Comparison of ENCODE assay signal across 1 cellular context in the genomic region with DNA sequence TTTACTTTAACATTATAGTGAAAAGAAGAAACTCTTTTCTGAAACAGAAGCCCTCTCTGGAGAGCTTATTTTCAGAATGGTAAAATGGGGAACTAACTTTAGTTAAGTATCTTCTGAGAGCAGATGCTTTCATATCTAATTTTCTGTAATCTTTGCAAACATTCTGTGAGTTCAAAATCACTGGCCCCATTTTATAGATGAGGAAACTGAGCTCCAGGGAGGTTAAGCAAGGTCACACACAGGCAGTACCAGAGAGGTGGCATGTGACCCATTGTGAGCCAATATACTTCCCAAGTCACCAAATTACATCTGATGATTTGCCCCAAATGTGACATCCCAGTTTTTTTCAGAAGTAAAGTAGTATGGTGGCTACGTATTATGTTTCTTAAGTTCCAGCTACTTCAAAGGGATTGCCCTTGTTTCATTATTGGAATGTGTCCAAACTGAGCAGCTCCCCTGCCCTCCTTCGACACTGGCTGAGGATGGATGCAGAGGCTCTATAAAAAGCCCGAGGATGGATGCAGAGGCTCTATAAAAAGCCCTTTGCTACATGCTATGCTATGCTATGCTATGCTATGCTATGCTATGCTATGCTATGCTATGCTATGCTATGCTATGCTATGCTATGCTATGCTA.
A peak's percentile ranks its signal among the peaks of the same experiment; 100 is the strongest.
TF ChIP-seq lines count a peak whose summit lies in the region.

No MANE protein-coding gene starts in this region.

TF ChIP-seq in K562, 482 proteins besides CTCF, POLR2A, EP300 and RAD21 (continued from another document and continues in another):
- TF ChIP-seq CBFA2T2 (conservative IDR thresholded peaks at IDR 0.05) (0 out of 2 replicates have a peak, but pooled peaks have one; percentile 29), BRCA1 (IDR thresholded peaks at IDR 0.05) (no peak), BRCA1 (CRISPR knock-in tag; IDR thresholded peaks at IDR 0.05) (no peak), NFATC3 (IDR thresholded peaks at IDR 0.05) (no peak), ZNF354B (CRISPR knock-in tag; IDR thresholded peaks at IDR 0.05) (no peak), SMARCC2 (IDR thresholded peaks at IDR 0.05; ENCODE audit: low read depth) (no peak), TOE1 (IDR thresholded peaks at IDR 0.05; ENCODE audit: borderline replicate concordance) (no peak), TOE1 (CRISPR knock-in tag; IDR thresholded peaks at IDR 0.05; ENCODE audit: borderline replicate concordance, low read depth) (no peak), ZNF644 (tag; IDR thresholded peaks at IDR 0.05; ENCODE audit: low read depth) (no peak), ZSCAN32 (CRISPR knock-in tag; IDR thresholded peaks at IDR 0.05) (no peak), CBX3 (IDR thresholded peaks at IDR 0.05; ENCODE audit: borderline replicate concordance in 1 of 2, low read length in 2 of 2) (peak in 1 of 2 experiments; percentile 70; a peak in 1 of 3 replicates), SAFB (IDR thresholded peaks at IDR 0.05; ENCODE audit: borderline replicate concordance, low read depth, low read length) (no peak), ZNF445 (CRISPR knock-in tag; IDR thresholded peaks at IDR 0.05; ENCODE audit: low read depth) (no peak), NCOA4 (IDR thresholded peaks at IDR 0.05; ENCODE audit: partially characterized antibody) (peak; percentile 65), TGIF2 (CRISPR knock-in tag; IDR thresholded peaks at IDR 0.05) (no peak), STAT5B (CRISPR knock-in tag; IDR thresholded peaks at IDR 0.05) (no peak), HIVEP1 (CRISPR knock-in tag; IDR thresholded peaks at IDR 0.05) (no peak), CREM (IDR thresholded peaks at IDR 0.05; ENCODE audit: low read depth) (no peak), MCM5 (IDR thresholded peaks at IDR 0.05; ENCODE audit: low read depth) (no peak), NFYB (IDR thresholded peaks at IDR 0.05; ENCODE audit: extremely low read depth, insufficient read length) (no peak), SMC3 (conservative IDR thresholded peaks at IDR 0.05; ENCODE audit: insufficient read depth, low read depth, low read length) (no peak), SMARCB1 (IDR thresholded peaks at IDR 0.05; ENCODE audit: insufficient read length, low read depth) (no peak), NFIX (CRISPR knock-in tag; IDR thresholded peaks at IDR 0.05; ENCODE audit: low read depth) (no peak), NRF1 (conservative IDR thresholded peaks at IDR 0.05 in 1 of 2, IDR thresholded peaks at IDR 0.05 in 1 of 2) (no peak), DNMT1 (IDR thresholded peaks at IDR 0.05) (no peak), IRF2 (CRISPR knock-in tag; IDR thresholded peaks at IDR 0.05) (no peak), SREBF1 (IDR thresholded peaks at IDR 0.05; ENCODE audit: borderline replicate concordance, low read depth, low read length) (no peak), KAT7 (CRISPR knock-in tag; IDR thresholded peaks at IDR 0.05; ENCODE audit: borderline replicate concordance) (no peak; the same call in 1 of the 2 replicates), ZNF79 (CRISPR knock-in tag; IDR thresholded peaks at IDR 0.05; ENCODE audit: low read depth) (no peak), KLF10 (CRISPR knock-in tag; IDR thresholded peaks at IDR 0.05) (no peak), SNRNP70 (optimal IDR thresholded peaks at IDR 0.05; ENCODE audit: low read depth, low read length) (no peak), GATA2 (CRISPR knock-in tag; IDR thresholded peaks at IDR 0.05) (peak; percentile 80), TAL1 (IDR thresholded peaks at IDR 0.05) (peak; percentile 78), SMAD1 (IDR thresholded peaks at IDR 0.05; ENCODE audit: low read depth, low read length, partially characterized antibody) (no peak), SRF (CRISPR knock-in tag; IDR thresholded peaks at IDR 0.05) (no peak), ZNF174 (CRISPR knock-in tag; IDR thresholded peaks at IDR 0.05) (no peak), MBD2 (IDR thresholded peaks at IDR 0.05; ENCODE audit: borderline replicate concordance, low read depth) (no peak), PURB (CRISPR knock-in tag; IDR thresholded peaks at IDR 0.05; ENCODE audit: low read depth) (no peak), NFE2L1 (tag; IDR thresholded peaks at IDR 0.05; ENCODE audit: borderline replicate concordance, low read depth) (no peak), MYBL2 (IDR thresholded peaks at IDR 0.05; ENCODE audit: low read depth) (no peak), MYBL2 (CRISPR knock-in tag; IDR thresholded peaks at IDR 0.05; ENCODE audit: borderline replicate concordance) (no peak), MCM3 (IDR thresholded peaks at IDR 0.05) (no peak), EWSR1 (IDR thresholded peaks at IDR 0.05; ENCODE audit: borderline replicate concordance, low read depth, partially characterized antibody) (no peak), ETV6 (IDR thresholded peaks at IDR 0.05; ENCODE audit: borderline replicate concordance in 1 of 2, low read depth in 2 of 2, low read length in 1 of 2) (no peak), ETV6 (CRISPR knock-in tag; IDR thresholded peaks at IDR 0.05; ENCODE audit: borderline replicate concordance) (no peak), CCAR2 (IDR thresholded peaks at IDR 0.05; ENCODE audit: low read depth, low read length) (no peak), FOSL1 (tag; conservative IDR thresholded peaks at IDR 0.05) (no peak), PHB2 (IDR thresholded peaks at IDR 0.05; ENCODE audit: low read depth) (peak; percentile 23; the same call in 1 of the 2 replicates), FOXA1 (IDR thresholded peaks at IDR 0.05; ENCODE audit: borderline replicate concordance) (no peak), ERF (CRISPR knock-in tag; IDR thresholded peaks at IDR 0.05) (no peak), RFX1 (IDR thresholded peaks at IDR 0.05) (no peak), NR1H2 (CRISPR knock-in tag; IDR thresholded peaks at IDR 0.05) (no peak), ZNF197 (CRISPR knock-in tag; IDR thresholded peaks at IDR 0.05; ENCODE audit: low read depth) (no peak), KHSRP (IDR thresholded peaks at IDR 0.05) (no peak), THRAP3 (IDR thresholded peaks at IDR 0.05; ENCODE audit: borderline replicate concordance) (no peak), SETDB1 (IDR thresholded peaks at IDR 0.05; ENCODE audit: low read length) (no peak)
- TF ChIP-seq, protein P1, sequence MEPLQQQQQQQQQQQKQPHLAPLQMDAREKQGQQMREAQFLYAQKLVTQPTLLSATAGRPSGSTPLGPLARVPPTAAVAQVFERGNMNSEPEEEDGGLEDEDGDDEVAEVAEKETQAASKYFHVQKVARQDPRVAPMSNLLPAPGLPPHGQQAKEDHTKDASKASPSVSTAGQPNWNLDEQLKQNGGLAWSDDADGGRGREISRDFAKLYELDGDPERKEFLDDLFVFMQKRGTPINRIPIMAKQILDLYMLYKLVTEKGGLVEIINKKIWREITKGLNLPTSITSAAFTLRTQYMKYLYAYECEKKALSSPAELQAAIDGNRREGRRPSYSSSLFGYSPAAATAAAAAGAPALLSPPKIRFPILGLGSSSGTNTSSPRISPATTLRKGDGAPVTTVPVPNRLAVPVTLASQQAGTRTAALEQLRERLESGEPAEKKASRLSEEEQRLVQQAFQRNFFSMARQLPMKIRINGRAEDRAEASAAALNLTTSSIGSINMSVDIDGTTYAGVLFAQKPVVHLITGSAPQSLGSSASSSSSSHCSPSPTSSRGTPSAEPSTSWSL (CRISPR knock-in tag; IDR thresholded peaks at IDR 0.05; ENCODE audit: borderline replicate concordance): no peak
- TF ChIP-seq, protein P2, sequence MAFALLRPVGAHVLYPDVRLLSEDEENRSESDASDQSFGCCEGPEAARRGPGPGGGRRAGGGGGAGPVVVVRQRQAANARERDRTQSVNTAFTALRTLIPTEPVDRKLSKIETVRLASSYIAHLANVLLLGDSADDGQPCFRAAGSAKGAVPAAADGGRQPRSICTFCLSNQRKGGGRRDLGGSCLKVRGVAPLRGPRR (CRISPR knock-in tag; IDR thresholded peaks at IDR 0.05): no peak
- TF ChIP-seq, protein P3, sequence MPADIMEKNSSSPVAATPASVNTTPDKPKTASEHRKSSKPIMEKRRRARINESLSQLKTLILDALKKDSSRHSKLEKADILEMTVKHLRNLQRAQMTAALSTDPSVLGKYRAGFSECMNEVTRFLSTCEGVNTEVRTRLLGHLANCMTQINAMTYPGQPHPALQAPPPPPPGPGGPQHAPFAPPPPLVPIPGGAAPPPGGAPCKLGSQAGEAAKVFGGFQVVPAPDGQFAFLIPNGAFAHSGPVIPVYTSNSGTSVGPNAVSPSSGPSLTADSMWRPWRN (IDR thresholded peaks at IDR 0.05; ENCODE audit: low read depth): no peak
- TF ChIP-seq, protein P4, sequence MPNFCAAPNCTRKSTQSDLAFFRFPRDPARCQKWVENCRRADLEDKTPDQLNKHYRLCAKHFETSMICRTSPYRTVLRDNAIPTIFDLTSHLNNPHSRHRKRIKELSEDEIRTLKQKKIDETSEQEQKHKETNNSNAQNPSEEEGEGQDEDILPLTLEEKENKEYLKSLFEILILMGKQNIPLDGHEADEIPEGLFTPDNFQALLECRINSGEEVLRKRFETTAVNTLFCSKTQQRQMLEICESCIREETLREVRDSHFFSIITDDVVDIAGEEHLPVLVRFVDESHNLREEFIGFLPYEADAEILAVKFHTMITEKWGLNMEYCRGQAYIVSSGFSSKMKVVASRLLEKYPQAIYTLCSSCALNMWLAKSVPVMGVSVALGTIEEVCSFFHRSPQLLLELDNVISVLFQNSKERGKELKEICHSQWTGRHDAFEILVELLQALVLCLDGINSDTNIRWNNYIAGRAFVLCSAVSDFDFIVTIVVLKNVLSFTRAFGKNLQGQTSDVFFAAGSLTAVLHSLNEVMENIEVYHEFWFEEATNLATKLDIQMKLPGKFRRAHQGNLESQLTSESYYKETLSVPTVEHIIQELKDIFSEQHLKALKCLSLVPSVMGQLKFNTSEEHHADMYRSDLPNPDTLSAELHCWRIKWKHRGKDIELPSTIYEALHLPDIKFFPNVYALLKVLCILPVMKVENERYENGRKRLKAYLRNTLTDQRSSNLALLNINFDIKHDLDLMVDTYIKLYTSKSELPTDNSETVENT (CRISPR knock-in tag; IDR thresholded peaks at IDR 0.05): no peak
- TF ChIP-seq, protein P5, sequence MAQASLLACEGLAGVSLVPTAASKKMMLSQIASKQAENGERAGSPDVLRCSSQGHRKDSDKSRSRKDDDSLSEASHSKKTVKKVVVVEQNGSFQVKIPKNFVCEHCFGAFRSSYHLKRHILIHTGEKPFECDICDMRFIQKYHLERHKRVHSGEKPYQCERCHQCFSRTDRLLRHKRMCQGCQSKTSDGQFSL (CRISPR knock-in tag; IDR thresholded peaks at IDR 0.05): no peak
- TF ChIP-seq, protein P5 (tag; IDR thresholded peaks at IDR 0.05): no peak
- TF ChIP-seq, protein P6, sequence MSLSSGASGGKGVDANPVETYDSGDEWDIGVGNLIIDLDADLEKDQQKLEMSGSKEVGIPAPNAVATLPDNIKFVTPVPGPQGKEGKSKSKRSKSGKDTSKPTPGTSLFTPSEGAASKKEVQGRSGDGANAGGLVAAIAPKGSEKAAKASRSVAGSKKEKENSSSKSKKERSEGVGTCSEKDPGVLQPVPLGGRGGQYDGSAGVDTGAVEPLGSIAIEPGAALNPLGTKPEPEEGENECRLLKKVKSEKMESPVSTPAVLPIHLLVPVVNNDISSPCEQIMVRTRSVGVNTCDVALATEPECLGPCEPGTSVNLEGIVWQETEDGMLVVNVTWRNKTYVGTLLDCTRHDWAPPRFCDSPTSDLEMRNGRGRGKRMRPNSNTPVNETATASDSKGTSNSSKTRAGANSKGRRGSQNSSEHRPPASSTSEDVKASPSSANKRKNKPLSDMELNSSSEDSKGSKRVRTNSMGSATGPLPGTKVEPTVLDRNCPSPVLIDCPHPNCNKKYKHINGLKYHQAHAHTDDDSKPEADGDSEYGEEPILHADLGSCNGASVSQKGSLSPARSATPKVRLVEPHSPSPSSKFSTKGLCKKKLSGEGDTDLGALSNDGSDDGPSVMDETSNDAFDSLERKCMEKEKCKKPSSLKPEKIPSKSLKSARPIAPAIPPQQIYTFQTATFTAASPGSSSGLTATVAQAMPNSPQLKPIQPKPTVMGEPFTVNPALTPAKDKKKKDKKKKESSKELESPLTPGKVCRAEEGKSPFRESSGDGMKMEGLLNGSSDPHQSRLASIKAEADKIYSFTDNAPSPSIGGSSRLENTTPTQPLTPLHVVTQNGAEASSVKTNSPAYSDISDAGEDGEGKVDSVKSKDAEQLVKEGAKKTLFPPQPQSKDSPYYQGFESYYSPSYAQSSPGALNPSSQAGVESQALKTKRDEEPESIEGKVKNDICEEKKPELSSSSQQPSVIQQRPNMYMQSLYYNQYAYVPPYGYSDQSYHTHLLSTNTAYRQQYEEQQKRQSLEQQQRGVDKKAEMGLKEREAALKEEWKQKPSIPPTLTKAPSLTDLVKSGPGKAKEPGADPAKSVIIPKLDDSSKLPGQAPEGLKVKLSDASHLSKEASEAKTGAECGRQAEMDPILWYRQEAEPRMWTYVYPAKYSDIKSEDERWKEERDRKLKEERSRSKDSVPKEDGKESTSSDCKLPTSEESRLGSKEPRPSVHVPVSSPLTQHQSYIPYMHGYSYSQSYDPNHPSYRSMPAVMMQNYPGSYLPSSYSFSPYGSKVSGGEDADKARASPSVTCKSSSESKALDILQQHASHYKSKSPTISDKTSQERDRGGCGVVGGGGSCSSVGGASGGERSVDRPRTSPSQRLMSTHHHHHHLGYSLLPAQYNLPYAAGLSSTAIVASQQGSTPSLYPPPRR (CRISPR knock-in tag; IDR thresholded peaks at IDR 0.05; ENCODE audit: borderline replicate concordance): no peak
- TF ChIP-seq, protein P7, sequence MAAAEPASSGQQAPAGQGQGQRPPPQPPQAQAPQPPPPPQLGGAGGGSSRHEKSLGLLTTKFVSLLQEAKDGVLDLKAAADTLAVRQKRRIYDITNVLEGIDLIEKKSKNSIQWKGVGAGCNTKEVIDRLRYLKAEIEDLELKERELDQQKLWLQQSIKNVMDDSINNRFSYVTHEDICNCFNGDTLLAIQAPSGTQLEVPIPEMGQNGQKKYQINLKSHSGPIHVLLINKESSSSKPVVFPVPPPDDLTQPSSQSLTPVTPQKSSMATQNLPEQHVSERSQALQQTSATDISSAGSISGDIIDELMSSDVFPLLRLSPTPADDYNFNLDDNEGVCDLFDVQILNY (CRISPR knock-in tag; IDR thresholded peaks at IDR 0.05): no peak
- TF ChIP-seq, protein P8, sequence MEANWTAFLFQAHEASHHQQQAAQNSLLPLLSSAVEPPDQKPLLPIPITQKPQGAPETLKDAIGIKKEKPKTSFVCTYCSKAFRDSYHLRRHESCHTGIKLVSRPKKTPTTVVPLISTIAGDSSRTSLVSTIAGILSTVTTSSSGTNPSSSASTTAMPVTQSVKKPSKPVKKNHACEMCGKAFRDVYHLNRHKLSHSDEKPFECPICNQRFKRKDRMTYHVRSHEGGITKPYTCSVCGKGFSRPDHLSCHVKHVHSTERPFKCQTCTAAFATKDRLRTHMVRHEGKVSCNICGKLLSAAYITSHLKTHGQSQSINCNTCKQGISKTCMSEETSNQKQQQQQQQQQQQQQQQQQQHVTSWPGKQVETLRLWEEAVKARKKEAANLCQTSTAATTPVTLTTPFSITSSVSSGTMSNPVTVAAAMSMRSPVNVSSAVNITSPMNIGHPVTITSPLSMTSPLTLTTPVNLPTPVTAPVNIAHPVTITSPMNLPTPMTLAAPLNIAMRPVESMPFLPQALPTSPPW (CRISPR knock-in tag; IDR thresholded peaks at IDR 0.05): no peak
